In genomic region chr19:11345122-11345752, GRCh38 we compare ENCODE assay signal across 8 cellular contexts. TPM values are rescaled to one million over a fixed set of nuclear protein-coding genes. Genes with fewer than 3 reads are reported as not detected.
A peak's percentile ranks its signal among the peaks of the same experiment; 100 is the strongest.
DNase-seq lines count a peak whose midpoint lies in the region; ATAC-seq, FAIRE-seq and TF ChIP-seq lines count a peak whose summit lies in the region.

No MANE protein-coding gene starts in this region.

- no peaks in the 10 kb centered on the region for H3K36me3 ChIP-seq in H1 (ENCODE audit: control insufficient read depth in 2 of 4, insufficient read depth in 4 of 4, low read length in 3 of 4)
- no peaks in the 10 kb centered on the region for H3K36me3 ChIP-seq in trophoblast cell (ENCODE audit: control insufficient read depth in 1 of 2, insufficient read depth in 2 of 2, low read length in 2 of 2)

- FAIRE-seq in H1 (lab: Jason Lieb, UNC), result no peak

- no peaks in the 10 kb centered on the region for H4K20me1 ChIP-seq in H1 (replicated peaks in 1 of 2; ENCODE audit: control insufficient read depth in 1 of 2, insufficient read depth in 2 of 2, low read length in 2 of 2)

- CTCF ChIA-PET in H1 (lab: Charles Lee; ENCODE audit: partially characterized antibody), result interaction anchor here (0.8 to 1.9 kb wide), 5 partner anchors 13 to 209 kb away, joined by 3 to 6 read pairs (median 3); partner anchors contain the start of gene TSPAN16

- H2AFZ ChIP-seq in H1 (ENCODE audit: low read length), result no peak overlapping the region
- peak overlapping the region; percentile 1 for H2AFZ ChIP-seq in trophoblast cell (ENCODE audit: insufficient read depth, low read length, poor library complexity)

- TF ChIP-seq RAD21 in H1 (IDR thresholded peaks at IDR 0.05 in 1 of 2, conservative IDR thresholded peaks at IDR 0.05 in 1 of 2; ENCODE audit: low read depth in 2 of 2, low read length in 2 of 2), result no peak

- no peak overlapping the region for H4K8ac ChIP-seq in H1 (ENCODE audit: extremely low read depth, insufficient read depth, low read length)
- no peak overlapping the region for H4K8ac ChIP-seq in trophoblast cell (ENCODE audit: low read depth, low read length)

- H3K4me2 ChIP-seq in H1 (ENCODE audit: insufficient read depth in 1 of 2, low read depth in 2 of 2, low read length in 2 of 2) (peak overlapping the region; percentile 69 to 99), trophoblast cell (ENCODE audit: low read length) (peak overlapping the region; percentile 73)

- H3K27me3 ChIP-seq in H1 (replicated peaks in 1 of 4; ENCODE audit: control insufficient read depth in 3 of 4, extremely low read depth in 1 of 4, insufficient read depth in 3 of 4, low read length in 3 of 4) (no peaks in the 10 kb centered on the region), trophoblast cell (ENCODE audit: insufficient read depth, low read length) (no peaks in the 10 kb centered on the region)

- H3K9ac ChIP-seq in H1 (replicated peaks in 1 of 4; ENCODE audit: extremely low read depth in 1 of 4, low read depth in 3 of 4, low read length in 3 of 4) (no peak overlapping the region), trophoblast cell (ENCODE audit: low read length) (no peak overlapping the region)

- H3K79me2 ChIP-seq in H1 (ENCODE audit: control insufficient read depth in 1 of 2, insufficient read depth in 2 of 2, low read length in 2 of 2) (peaks cover 0 to 3% of the 10 kb centered on the region in 2 experiments; a peak in 1 of 4 replicates), trophoblast cell (ENCODE audit: control insufficient read depth, insufficient read depth, low read length, poor library complexity) (no peaks in the 10 kb centered on the region)

- peaks cover 0 to 6% of the 10 kb centered on the region in 2 experiments; a peak in 1 of 4 replicates for H3K9me3 ChIP-seq in H1 (ENCODE audit: insufficient read depth in 2 of 2, low read depth in 1 of 2, low read length in 1 of 2)
- H3K9me3 ChIP-seq in trophoblast cell (ENCODE audit: insufficient read depth, low read depth, low read length), result peaks cover 8% of the 10 kb centered on the region

- H3K4me3 ChIP-seq in H1 (ENCODE audit: extremely low read depth in 1 of 4, insufficient read depth in 2 of 4, low read depth in 3 of 4, low read length in 4 of 4), result peak overlapping the region; percentile 63 to 94 (median 84)
- H3K4me3 ChIP-seq in trophoblast cell (ENCODE audit: low read depth, low read length), result peak overlapping the region; percentile 2

- peaks cover 12% of the 10 kb centered on the region for H3K23me2 ChIP-seq in H1 (ENCODE audit: low read depth, low read length)

- TF ChIP-seq EP300 in H1 (IDR thresholded peaks at IDR 0.05; ENCODE audit: borderline replicate concordance in 1 of 2, low read depth in 2 of 2, low read length in 2 of 2), result no peak

- no peak overlapping the region for H3K14ac ChIP-seq in H1 (ENCODE audit: insufficient read length)
- H3K14ac ChIP-seq in trophoblast cell (ENCODE audit: low read length), result no peak overlapping the region

- H3K18ac ChIP-seq in H1 (ENCODE audit: extremely low read depth, low read length) (no peak overlapping the region), trophoblast cell (ENCODE audit: low read length) (no peak overlapping the region)

- H3K23ac ChIP-seq in H1 (ENCODE audit: insufficient read length), result no peak overlapping the region
- no peak overlapping the region for H3K23ac ChIP-seq in trophoblast cell (ENCODE audit: low read length)

- H3K56ac ChIP-seq in H1 (replicated peaks; ENCODE audit: insufficient read length, low read depth, low read length), result no peak overlapping the region

- no peak overlapping the region for H2BK20ac ChIP-seq in H1 (ENCODE audit: low read length)

- no peak overlapping the region for H2BK5ac ChIP-seq in H1 (ENCODE audit: low read depth, low read length)
- no peak overlapping the region for H2BK5ac ChIP-seq in trophoblast cell (ENCODE audit: low read depth, low read length, poor library complexity)

- H4K91ac ChIP-seq in H1 (replicated peaks; ENCODE audit: insufficient read length, low read length) (no peak overlapping the region), trophoblast cell (ENCODE audit: low read depth, low read length) (no peak overlapping the region)

- no peak for ATAC-seq in GM21423 (IDR thresholded peaks at IDR 0.05; ENCODE audit: unreplicated experiment)
- ATAC-seq in GM19035 (IDR thresholded peaks at IDR 0.05; ENCODE audit: unreplicated experiment), result no peak
- no peak for ATAC-seq in HG03521 (IDR thresholded peaks at IDR 0.05; ENCODE audit: unreplicated experiment)

- no peak overlapping the region for H3K27ac ChIP-seq in H1 (ENCODE audit: low read depth, low read length)
- H3K27ac ChIP-seq in trophoblast cell (ENCODE audit: low read depth, low read length), result no peak overlapping the region

- H2BK120ac ChIP-seq in H1 (replicated peaks; ENCODE audit: low read depth, low read length) (no peak overlapping the region), trophoblast cell (ENCODE audit: insufficient read depth, low read length, poor library complexity) (no peak overlapping the region)

- H2AK5ac ChIP-seq in H1 (ENCODE audit: low read depth, low read length) (no peak overlapping the region), trophoblast cell (ENCODE audit: low read length) (no peak overlapping the region)

- H3K4ac ChIP-seq in H1 (replicated peaks; ENCODE audit: insufficient read length, low read depth, low read length), result no peak overlapping the region
- H3K4ac ChIP-seq in trophoblast cell (ENCODE audit: low read depth, low read length), result no peak overlapping the region

- POLR2A ChIA-PET in H1 (lab: Charles Lee; ENCODE audit: partially characterized antibody), result interaction anchor here (1.2 to 1.3 kb wide), 2 partner anchors 20 to 36 kb away, joined by 3 read pairs; no protein-coding TSS in a partner anchor

- H2BK12ac ChIP-seq in H1 (ENCODE audit: low read depth, low read length) (no peak overlapping the region), trophoblast cell (ENCODE audit: low read length) (no peak overlapping the region)

- H3K4me1 ChIP-seq in H1 (replicated peaks in 1 of 4; ENCODE audit: control insufficient read depth in 3 of 4, insufficient read depth in 4 of 4, low read length in 3 of 4) (peaks cover 0 to 10% (median 6%) of the 10 kb centered on the region in 4 experiments; a peak in 5 of 7 replicates), trophoblast cell (ENCODE audit: control insufficient read depth in 1 of 2, insufficient read depth in 2 of 2, low read length in 2 of 2) (peaks cover 6 to 7% of the 10 kb centered on the region in 2 experiments)

- H2BK15ac ChIP-seq in H1 (ENCODE audit: low read length), result no peak overlapping the region

- H3K79me1 ChIP-seq in H1 (ENCODE audit: low read depth, low read length) (peaks cover 5% of the 10 kb centered on the region; the same call in 1 of the 2 replicates), trophoblast cell (ENCODE audit: low read length) (peaks cover 3% of the 10 kb centered on the region)

- WGBS in H1 (ENCODE audit: extremely low coverage in 1 of 2, insufficient coverage in 1 of 2, insufficient read length in 1 of 2, insufficient replicate concordance in 2 of 2, low coverage in 1 of 2, low lambda C conversion rate in 2 of 2, missing lambda C conversion rate in 1 of 2), 2 experiments, result 59% methylated on average over 13 of the region's 14 CpGs; no CpG with 5 or more reads in 1 of the 2 experiments
- WGBS in trophoblast cell (ENCODE audit: extremely low coverage, insufficient coverage, insufficient read length), result no CpG with 5 or more reads among the region's 14 CpGs

- DNase-seq in Daoy (ENCODE audit: low read depth) (peak; percentile 43), NCI-H69 (lab: John Stamatoyannopoulos, UW) (peak; percentile 53), H1 (ENCODE audit: low read depth in 1 of 2, low spot score in 2 of 2) (no peak), trophoblast cell (no peak), NCI-H446 (lab: John Stamatoyannopoulos, UW) (no peak)

- TF ChIP-seq CTCF in H1 (IDR thresholded peaks at IDR 0.05; ENCODE audit: control extremely low read depth in 1 of 3, insufficient read depth in 1 of 3, low read depth in 1 of 3, low read length in 3 of 3), result no peak

- H4K12ac ChIP-seq in trophoblast cell (ENCODE audit: low read depth, low read length), result no peak overlapping the region

- H4K5ac ChIP-seq in H1 (ENCODE audit: insufficient read length, low read depth, low read length), result no peak overlapping the region

- no peak for TF ChIP-seq POLR2A in H1 (IDR thresholded peaks at IDR 0.05; ENCODE audit: control extremely low read depth in 1 of 2, low read depth in 2 of 2, low read length in 2 of 2)

RNA-seq across cellular contexts. Expression of gene TMEM205, which starts 0.8 kb away (rescaled TPM):
- 124 and 181 TPM in 2 replicates for total RNA-seq in Daoy (2014; rRNA removed; shearing (Covaris generic))
- total RNA-seq in H1 (2021; fragmentation: NEBNext Ultra II Directional; extraction: Animal tissue kit (Norgen Biotek cat#: 25700)), result 73.5 and 78.2 TPM in 2 replicates
- 423 and 441 TPM in 2 replicates for polyA plus RNA-seq in H1 (2011; rRNA removed)
- 322 TPM for polyA plus RNA-seq in H1 (2011; cell fraction: cytosol; rRNA removed)
- 202 TPM for polyA plus RNA-seq in H1 (2011; cell fraction: nucleus; rRNA removed)
- polyA plus RNA-seq in H1 (2012, experiment 1 of 2), result 102 to 132 TPM (median 127 TPM) in 4 replicates
- 255 TPM for polyA plus RNA-seq in H1 (2012, experiment 2 of 2)
- 177 TPM for polyA plus RNA-seq in H1 (2013, experiment 1 of 2)
- polyA plus RNA-seq in H1 (2013, experiment 2 of 2), result 224 TPM
- polyA minus RNA-seq in H1 (2011; rRNA and poly(A)+ RNA removed), result 91.8 and 113 TPM in 2 replicates
- polyA minus RNA-seq in H1 (2011; cell fraction: cytosol; rRNA and poly(A)+ RNA removed), result 47.5 TPM
- polyA minus RNA-seq in H1 (2011; cell fraction: nucleus; rRNA and poly(A)+ RNA removed), result 32.8 TPM
- 42.9 and 43.7 TPM in 2 replicates for polyA plus RNA-seq in trophoblast cell (2013)

RNA-seq across cellular contexts. Expression of gene CCDC159, which starts 1.1 kb away (rescaled TPM):
- 0.63 and 0.68 TPM in 2 replicates for total RNA-seq in Daoy (2014; rRNA removed; shearing (Covaris generic))
- total RNA-seq in H1 (2021; fragmentation: NEBNext Ultra II Directional; extraction: Animal tissue kit (Norgen Biotek cat#: 25700)), result 4.0 and 5.5 TPM in 2 replicates
- polyA plus RNA-seq in H1 (2011; rRNA removed), result 5.4 and 7.1 TPM in 2 replicates
- polyA plus RNA-seq in H1 (2011; cell fraction: cytosol; rRNA removed), result 9.4 TPM
- 18.9 TPM for polyA plus RNA-seq in H1 (2011; cell fraction: nucleus; rRNA removed)
- polyA plus RNA-seq in H1 (2012, experiment 1 of 2), result 7.4 to 11.5 TPM (median 8.6 TPM) in 4 replicates
- polyA plus RNA-seq in H1 (2012, experiment 2 of 2), result 4.3 TPM
- polyA plus RNA-seq in H1 (2013, experiment 1 of 2), result 4.5 TPM
- polyA plus RNA-seq in H1 (2013, experiment 2 of 2), result 4.3 TPM
- 5.1 and 6.5 TPM in 2 replicates for polyA minus RNA-seq in H1 (2011; rRNA and poly(A)+ RNA removed)
- polyA minus RNA-seq in H1 (2011; cell fraction: cytosol; rRNA and poly(A)+ RNA removed), result not detected
- 2.9 TPM for polyA minus RNA-seq in H1 (2011; cell fraction: nucleus; rRNA and poly(A)+ RNA removed)
- 8.3 and 9.9 TPM in 2 replicates for polyA plus RNA-seq in trophoblast cell (2013)

RNA-seq across cellular contexts. Expression of gene RAB3D, which starts 5.8 kb away (rescaled TPM):
- total RNA-seq in Daoy (2014; rRNA removed; shearing (Covaris generic)), result 0.86 and 1.2 TPM in 2 replicates
- total RNA-seq in H1 (2021; fragmentation: NEBNext Ultra II Directional; extraction: Animal tissue kit (Norgen Biotek cat#: 25700)), result 23.8 and 24.4 TPM in 2 replicates
- 17.8 and 23.3 TPM in 2 replicates for polyA plus RNA-seq in H1 (2011; rRNA removed)
- 21.0 TPM for polyA plus RNA-seq in H1 (2011; cell fraction: cytosol; rRNA removed)
- polyA plus RNA-seq in H1 (2011; cell fraction: nucleus; rRNA removed), result 18.3 TPM
- 7.8 to 9.9 TPM (median 8.2 TPM) in 4 replicates for polyA plus RNA-seq in H1 (2012, experiment 1 of 2)
- 5.7 TPM for polyA plus RNA-seq in H1 (2012, experiment 2 of 2)
- polyA plus RNA-seq in H1 (2013, experiment 1 of 2), result 8.5 TPM
- 8.8 TPM for polyA plus RNA-seq in H1 (2013, experiment 2 of 2)
- polyA minus RNA-seq in H1 (2011; rRNA and poly(A)+ RNA removed), result 108 and 115 TPM in 2 replicates
- 24.9 TPM for polyA minus RNA-seq in H1 (2011; cell fraction: cytosol; rRNA and poly(A)+ RNA removed)
- 17.5 TPM for polyA minus RNA-seq in H1 (2011; cell fraction: nucleus; rRNA and poly(A)+ RNA removed)
- 12.5 and 13.0 TPM in 2 replicates for polyA plus RNA-seq in trophoblast cell (2013)

RNA-seq across cellular contexts. Expression of gene PLPPR2, which starts 10.0 kb away (rescaled TPM):
- 5.2 and 12.1 TPM in 2 replicates for total RNA-seq in Daoy (2014; rRNA removed; shearing (Covaris generic))
- 9.5 and 11.7 TPM in 2 replicates for total RNA-seq in H1 (2021; fragmentation: NEBNext Ultra II Directional; extraction: Animal tissue kit (Norgen Biotek cat#: 25700))
- 7.2 and 14.9 TPM in 2 replicates for polyA plus RNA-seq in H1 (2011; rRNA removed)
- polyA plus RNA-seq in H1 (2011; cell fraction: cytosol; rRNA removed), result 6.2 TPM
- polyA plus RNA-seq in H1 (2011; cell fraction: nucleus; rRNA removed), result 15.6 TPM
- polyA plus RNA-seq in H1 (2012, experiment 1 of 2), result 7.1 to 13.3 TPM (median 10.8 TPM) in 4 replicates
- polyA plus RNA-seq in H1 (2012, experiment 2 of 2), result 9.1 TPM
- polyA plus RNA-seq in H1 (2013, experiment 1 of 2), result 13.4 TPM
- 13.8 TPM for polyA plus RNA-seq in H1 (2013, experiment 2 of 2)
- 3.7 and 5.4 TPM in 2 replicates for polyA minus RNA-seq in H1 (2011; rRNA and poly(A)+ RNA removed)
- polyA minus RNA-seq in H1 (2011; cell fraction: cytosol; rRNA and poly(A)+ RNA removed), result 5.9 TPM
- polyA minus RNA-seq in H1 (2011; cell fraction: nucleus; rRNA and poly(A)+ RNA removed), result 11.3 TPM
- polyA plus RNA-seq in trophoblast cell (2013), result 3.7 and 3.9 TPM in 2 replicates

RNA-seq across cellular contexts. Expression of gene SWSAP1, which starts 29.2 kb away (rescaled TPM):
- total RNA-seq in Daoy (2014; rRNA removed; shearing (Covaris generic)), result 0.57 and 1.4 TPM in 2 replicates
- 3.1 and 3.2 TPM in 2 replicates for total RNA-seq in H1 (2021; fragmentation: NEBNext Ultra II Directional; extraction: Animal tissue kit (Norgen Biotek cat#: 25700))
- 5.1 and 5.2 TPM in 2 replicates for polyA plus RNA-seq in H1 (2011; rRNA removed)
- 3.7 TPM for polyA plus RNA-seq in H1 (2011; cell fraction: cytosol; rRNA removed)
- polyA plus RNA-seq in H1 (2011; cell fraction: nucleus; rRNA removed), result 3.3 TPM
- 2.0 to 4.0 TPM (median 3.5 TPM) in 4 replicates for polyA plus RNA-seq in H1 (2012, experiment 1 of 2)
- polyA plus RNA-seq in H1 (2012, experiment 2 of 2), result 3.0 TPM
- 4.8 TPM for polyA plus RNA-seq in H1 (2013, experiment 1 of 2)
- 4.5 TPM for polyA plus RNA-seq in H1 (2013, experiment 2 of 2)
- 0.76 and 1.2 TPM in 2 replicates for polyA minus RNA-seq in H1 (2011; rRNA and poly(A)+ RNA removed)
- 2.0 TPM for polyA minus RNA-seq in H1 (2011; cell fraction: cytosol; rRNA and poly(A)+ RNA removed)
- 2.6 TPM for polyA minus RNA-seq in H1 (2011; cell fraction: nucleus; rRNA and poly(A)+ RNA removed)
- 3.2 and 3.6 TPM in 2 replicates for polyA plus RNA-seq in trophoblast cell (2013)

Comparison
In these comparisons a context has a peak if more than half of its experiments do, and no peak if none do; other contexts are left out.
1. DNase-seq: peak in Daoy (single experiment) and NCI-H69 (single experiment); none in H1 (0 of 2), trophoblast cell (0 of 2) and NCI-H446 (0 of 2).
2. RNA of gene RAB3D, which starts 5.8 kb away (total RNA-seq): 23.8 to 24.4 TPM in H1; 0.86 to 1.2 TPM in Daoy; every median in the first group is over 10 times any median in the second.